Comparison of ENCODE assay signal across 8 cellular contexts in genomic region chr1:86913896-86914634, GRCh38. TPM values are rescaled to one million over a fixed set of nuclear protein-coding genes. Genes with fewer than 3 reads are reported as not detected.
DNase-seq lines count a peak whose midpoint lies in the region; ATAC-seq and TF ChIP-seq lines count a peak whose summit lies in the region.

TSS of gene SELENOF (minus strand) at chr1:86914126. CDS start at chr1:86914111, 15 bp downstream.

- intact Hi-C loops in left lung (cut with DNase I) = loop anchor here in 1 of 2 donors (5.0 kb wide), 1 partner anchor 212 kb away; the partner anchor contains the start of gene SH3GLB1

- H3K9me3 Mint-ChIP-seq in CD4-positive, CD25-positive, alpha-beta regulatory T cell = no peaks in the 10 kb centered on the region

- peaks cover 18% of the 10 kb centered on the region for H3K36me3 Mint-ChIP-seq in CD4-positive, CD25-positive, alpha-beta regulatory T cell

- no peak for TF ChIP-seq CTCF in left lung (IDR thresholded peaks at IDR 0.05)

- peak; percentile 97 to 100 (median 100) for DNase-seq in CD4-positive, CD25-positive, alpha-beta regulatory T cell
- peak; percentile 99 for DNase-seq in NCI-H774 (lab: John Stamatoyannopoulos, UW)
- peak; percentile 100 for DNase-seq in activated CD4-positive, alpha-beta T cell treated with anti-CD3 and anti-CD28 coated beads, Interleukin-2, amount 50 U/mL, for 4 hours
- peak; percentile 100 for DNase-seq in dermis microvascular lymphatic vessel endothelial cell (ENCODE audit: low read depth in 2 of 2)
- peak; percentile 88 to 99 for DNase-seq in left lung
- DNase-seq in stimulated activated CD4-positive, alpha-beta T cell treated with anti-CD3 and anti-CD28 coated beads, Interleukin-2, amount 100 ng/mL, for 48 hours = peak; percentile 97 to 98

- H3K27me3 Mint-ChIP-seq in CD4-positive, CD25-positive, alpha-beta regulatory T cell = peaks cover 4% of the 10 kb centered on the region

- peak; percentile 92 for ATAC-seq in CD4-positive, CD25-positive, alpha-beta regulatory T cell (ENCODE audit: low read depth in 2 of 2)
- ATAC-seq in GM19438 (IDR thresholded peaks at IDR 0.05; ENCODE audit: low read depth, unreplicated experiment) (peak; percentile 74), HG03571 (IDR thresholded peaks at IDR 0.05; ENCODE audit: unreplicated experiment) (peak; percentile 74), left lung (peak; percentile 95)

- no peaks in the 10 kb centered on the region for H3K9me3 ChIP-seq in CD4-positive, CD25-positive, alpha-beta regulatory T cell (ENCODE audit: control insufficient read depth in 2 of 2, low read length in 2 of 2)
- no peaks in the 10 kb centered on the region for H3K9me3 ChIP-seq in left lung

- no peaks in the 10 kb centered on the region for H3K27me3 ChIP-seq in CD4-positive, CD25-positive, alpha-beta regulatory T cell (ENCODE audit: control insufficient read depth, insufficient read depth, low read length)
- no peaks in the 10 kb centered on the region for H3K27me3 ChIP-seq in left lung

- peaks cover 18 to 50% (median 37%) of the 10 kb centered on the region in 4 donors for H3K4me1 Mint-ChIP-seq in CD4-positive, CD25-positive, alpha-beta regulatory T cell

- no peak within 1 kb of the TSS for H3K4me3 Mint-ChIP-seq in CD4-positive, CD25-positive, alpha-beta regulatory T cell

- peaks cover 6% of the 10 kb centered on the region for H3K36me3 ChIP-seq in CD4-positive, CD25-positive, alpha-beta regulatory T cell (ENCODE audit: control insufficient read depth, insufficient read depth, low read length)
- peaks cover 0 to 10% of the 10 kb centered on the region in 2 donors for H3K36me3 ChIP-seq in left lung

- peaks cover 43% of the 10 kb centered on the region for H3K4me1 ChIP-seq in CD4-positive, CD25-positive, alpha-beta regulatory T cell (ENCODE audit: control insufficient read depth, insufficient read depth, low read length, poor library complexity, severe bottlenecking)
- H3K4me1 ChIP-seq in left lung = peaks cover 7 to 36% of the 10 kb centered on the region in 2 donors

- peak within 1 kb of the TSS; percentile 97 for H3K27ac ChIP-seq in CD4-positive, CD25-positive, alpha-beta regulatory T cell (ENCODE audit: insufficient read depth, low read length, poor library complexity, severe bottlenecking)
- peak within 1 kb of the TSS; percentile 95 for H3K27ac ChIP-seq in left lung

- no peak within 1 kb of the TSS for H3K27ac Mint-ChIP-seq in CD4-positive, CD25-positive, alpha-beta regulatory T cell

- peak within 1 kb of the TSS; percentile 98 for H3K4me3 ChIP-seq in CD4-positive, CD25-positive, alpha-beta regulatory T cell (ENCODE audit: low read depth, low read length)
- peak within 1 kb of the TSS; percentile 66 to 91 for H3K4me3 ChIP-seq in left lung

RNA-seq across cellular contexts. Expression of gene SELENOF, which starts in this region (rescaled TPM):
- 128 TPM for total RNA-seq in CD4-positive, CD25-positive, alpha-beta regulatory T cell
- 100 to 1,000 TPM; 274 to 322 (median 304) TPM for polyA plus RNA-seq in CD4-positive, CD25-positive, alpha-beta regulatory T cell
- total RNA-seq in dermis microvascular lymphatic vessel endothelial cell (177 and 214 TPM in 2 replicates), left lung (100 to 1,000 TPM; 248 to 302 TPM)

Comparison
In these comparisons a context has a peak if more than half of its experiments do, and no peak if none do; other contexts are left out.
1. Peak in every context shown above with its lines: DNase-seq, ATAC-seq, H3K4me3 ChIP-seq and H3K27ac ChIP-seq.